25 cellular contexts compared by ENCODE assay signal in the genomic region with DNA sequence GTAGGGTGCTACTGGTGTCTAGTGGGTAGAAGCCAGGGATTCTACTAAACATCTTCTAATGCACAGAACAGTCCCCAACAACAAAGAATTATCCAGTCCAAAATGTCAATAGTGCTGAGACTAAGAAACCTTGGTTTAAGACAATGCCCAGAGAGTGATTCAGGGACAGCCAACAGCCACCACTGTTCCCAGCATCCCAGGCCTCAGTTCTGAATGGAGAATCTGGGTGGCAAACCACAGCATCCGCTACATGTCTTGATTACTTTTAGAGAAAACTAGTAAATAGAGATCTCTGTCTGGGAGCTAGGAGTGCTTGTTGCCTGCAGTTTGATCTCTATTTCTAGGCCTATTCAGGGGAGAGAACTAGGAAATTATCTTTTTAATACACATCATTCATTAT.
"Had no signal": no experiment of that assay in that cellular context is flagged by ENCODE, and none has a peak within 500 bp of the region (broad histone marks: within the 10 kb centered on the region; RNA-seq: fewer than 3 reads in every experiment).

No MANE protein-coding gene starts in this region.

- DNase-seq: dermis blood vessel endothelial cell; dorsolateral prefrontal cortex; effector CD4-positive, alpha-beta T cell; effector memory CD4-positive, alpha-beta T cell; erythroblast; foreskin keratinocyte; gastrocnemius medialis; glutamatergic neuron; head of caudate nucleus; heart right ventricle; hippocampal formation; left cardiac atrium; left lung; left ventricle myocardium superior; lower lobe of right lung; mesenchymal stem cell; mucosa of descending colon; naive B cell had no signal

- H3K4me1 Mint-ChIP-seq: mesothelial cell of epicardium had no signal

- FAIRE-seq: colon, islet of Langerhans, keratinocyte had no signal

- H3K27ac ChIP-seq: coronary artery, epithelial cell of prostate, foreskin keratinocyte, gastrocnemius medialis, heart right ventricle, left lung, lower lobe of right lung had no signal

- H3K4me3 ChIP-seq: coronary artery, dorsolateral prefrontal cortex, gastrocnemius medialis, heart right ventricle, left lung, lower lobe of right lung, mucosa of descending colon had no signal

- H3K36me3 ChIP-seq: gastrocnemius medialis, heart right ventricle, left lung, lower lobe of right lung had no signal

- ATAC-seq: esophagus mucosa, foreskin keratinocyte, gastrocnemius medialis, left cardiac atrium, left lung, lower lobe of right lung, mucosa of descending colon had no signal

- H3K27me3 ChIP-seq: dorsolateral prefrontal cortex, foreskin keratinocyte, gastrocnemius medialis, heart right ventricle, left lung had no signal

- H3K36me3 Mint-ChIP-seq: mesothelial cell of epicardium, naive B cell had no signal

- H3K4me3 Mint-ChIP-seq: mesothelial cell of epicardium had no signal

- H3K4me1 ChIP-seq: gastrocnemius medialis, heart right ventricle, left lung, lower lobe of right lung had no signal

- H3K27ac Mint-ChIP-seq: mesothelial cell of epicardium, naive B cell had no signal

- H3K9me3 Mint-ChIP-seq: mesothelial cell of epicardium, naive B cell had no signal

- H3K9me3 ChIP-seq: gastrocnemius medialis, heart right ventricle, left lung, lower lobe of right lung, mucosa of descending colon had no signal

- H3K27me3 Mint-ChIP-seq: naive B cell had no signal
